12 cellular contexts compared by ENCODE assay signal in the genomic region with DNA sequence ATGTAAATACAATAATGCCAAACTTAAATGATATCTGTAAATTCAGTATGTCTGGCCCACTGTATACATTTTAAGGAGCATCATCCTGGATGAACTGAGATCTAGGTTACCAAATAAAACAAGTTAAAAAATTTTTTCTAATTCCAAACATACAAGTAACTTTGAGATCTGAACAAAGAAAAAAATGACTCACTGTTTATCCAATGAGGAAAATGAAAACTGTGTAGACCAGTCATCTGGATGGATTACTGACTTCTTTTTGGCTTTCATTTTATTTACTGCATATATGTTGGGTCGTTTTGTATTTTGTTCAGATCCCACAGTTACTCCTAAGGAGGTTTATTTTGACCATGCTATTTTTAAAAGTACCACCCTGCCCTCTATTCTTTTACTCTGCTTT.
DNase-seq lines count a peak whose midpoint lies in the region; ATAC-seq, FAIRE-seq and TF ChIP-seq lines count a peak whose summit lies in the region.
"Had no signal": no experiment of that assay in that cellular context is flagged by ENCODE, and none has a peak within 500 bp of the region (broad histone marks: within the 10 kb centered on the region; RNA-seq: fewer than 3 reads in every experiment).

No MANE protein-coding gene starts in this region.

- H4K20me1 ChIP-seq in GM23338 (replicated peaks; ENCODE audit: insufficient read depth) (no peaks in the 10 kb centered on the region), osteoblast (ENCODE audit: insufficient read depth, low read length) (no peaks in the 10 kb centered on the region)

- H3K27me3 Mint-ChIP-seq in GM23338 (ENCODE audit: insufficient read depth, low read depth, poor library complexity), result peaks cover 5% of the 10 kb centered on the region
- H3K27me3 Mint-ChIP-seq in naive thymus-derived CD8-positive, alpha-beta T cell, result peaks cover 6 to 36% (median 11%) of the 10 kb centered on the region in 5 donors

- TF ChIP-seq CTCF in GM23338 (conservative IDR thresholded peaks at IDR 0.05; ENCODE audit: low read depth in 2 of 2), result no peak
- TF ChIP-seq CTCF in bronchial epithelial cell (IDR thresholded peaks at IDR 0.05; ENCODE audit: insufficient read depth, low read length, severe bottlenecking), result no peak
- TF ChIP-seq CTCF in osteoblast (IDR thresholded peaks at IDR 0.05; ENCODE audit: extremely low read depth, low read depth, low read length), result no peak
- TF ChIP-seq CTCF in GM13976 (IDR thresholded peaks at IDR 0.05; ENCODE audit: borderline replicate concordance, control extremely low read depth, extremely low read depth, insufficient read depth, missing control alignments), result no peak

- no peak overlapping the region for H3K4me3 Mint-ChIP-seq in GM23338
- no peak overlapping the region for H3K4me3 Mint-ChIP-seq in naive thymus-derived CD8-positive, alpha-beta T cell
- H3K4me3 Mint-ChIP-seq: CD8-positive, alpha-beta memory T cell had no signal

- no peak overlapping the region for H2AK5ac ChIP-seq in mesendoderm (ENCODE audit: low read length)

- no peaks in the 10 kb centered on the region for H3K9me2 ChIP-seq in GM23338 (ENCODE audit: insufficient read depth)

- H3K27ac Mint-ChIP-seq in GM23338, result no peak overlapping the region
- H3K27ac Mint-ChIP-seq in naive thymus-derived CD8-positive, alpha-beta T cell, result no peak overlapping the region
- H3K27ac Mint-ChIP-seq: CD8-positive, alpha-beta memory T cell had no signal

- WGBS in mesendoderm (ENCODE audit: extremely low coverage, insufficient coverage, low lambda C conversion rate), result no CpG with 5 or more reads among the region's 1 CpG

- H3K23ac ChIP-seq in mesendoderm (ENCODE audit: low read length), result no peak overlapping the region

- H3K4me1 ChIP-seq in GM23338 (ENCODE audit: insufficient read depth) (peaks cover 21% of the 10 kb centered on the region), osteoblast (ENCODE audit: insufficient read depth, low read length) (peaks cover 7% of the 10 kb centered on the region), mesendoderm (ENCODE audit: control insufficient read depth, low read depth, low read length) (no peaks in the 10 kb centered on the region)
- H3K4me1 ChIP-seq: A549 had no signal

- peaks cover 21% of the 10 kb centered on the region for H3K4me1 Mint-ChIP-seq in GM23338
- H3K4me1 Mint-ChIP-seq in naive thymus-derived CD8-positive, alpha-beta T cell, result no peaks in the 10 kb centered on the region
- H3K4me1 Mint-ChIP-seq: CD8-positive, alpha-beta memory T cell had no signal

- H3K36me3 Mint-ChIP-seq in GM23338 (ENCODE audit: low read depth), result peaks cover 25% of the 10 kb centered on the region; the same call in 2 of the 3 replicates
- H3K36me3 Mint-ChIP-seq in naive thymus-derived CD8-positive, alpha-beta T cell, result peaks cover 0 to 3% (median 0%) of the 10 kb centered on the region in 3 donors
- H3K36me3 Mint-ChIP-seq: CD8-positive, alpha-beta memory T cell had no signal

- H2BK5ac ChIP-seq in mesendoderm (ENCODE audit: low read length), result no peak overlapping the region

- POLR2A ChIA-PET in naive thymus-derived CD8-positive, alpha-beta T cell (lab: Charles Lee), result no interaction called here

- DNase-seq in GM23338 (ENCODE audit: low spot score) (no peak), LHCN-M2 (ENCODE audit: low read depth) (peak; percentile 18), bronchial epithelial cell (ENCODE audit: low read depth) (peak; percentile 44), osteoblast (ENCODE audit: insufficient read length, low spot score, missing footprints) (peak; percentile 77), mesendoderm (no peak), GM13976 (ENCODE audit: low spot score) (no peak)
- no peak for DNase-seq in naive thymus-derived CD8-positive, alpha-beta T cell
- DNase-seq: CD8-positive, alpha-beta memory T cell had no signal

- H4K5ac ChIP-seq in mesendoderm (ENCODE audit: low read length), result no peak overlapping the region

- H3K56ac ChIP-seq in mesendoderm (ENCODE audit: low read length), result no peak overlapping the region

- peaks cover 11% of the 10 kb centered on the region; the same call in 2 of the 3 replicates for H3K9me3 Mint-ChIP-seq in GM23338
- peaks cover 0 to 9% (median 2%) of the 10 kb centered on the region in 9 donors for H3K9me3 Mint-ChIP-seq in naive thymus-derived CD8-positive, alpha-beta T cell

- no peak overlapping the region for H3K18ac ChIP-seq in mesendoderm (ENCODE audit: low read length)

- H3K79me2 ChIP-seq in GM23338 (replicated peaks; ENCODE audit: insufficient read depth) (no peaks in the 10 kb centered on the region), osteoblast (ENCODE audit: insufficient read depth, low read length) (no peaks in the 10 kb centered on the region), mesendoderm (ENCODE audit: control insufficient read depth, insufficient read depth, low read length) (no peaks in the 10 kb centered on the region)

- H3K27me3 ChIP-seq in GM23338 (ENCODE audit: insufficient read depth) (no peaks in the 10 kb centered on the region), bronchial epithelial cell (ENCODE audit: control insufficient read depth, insufficient read depth, low read length) (no peaks in the 10 kb centered on the region), osteoblast (ENCODE audit: insufficient read depth, low read length) (no peaks in the 10 kb centered on the region), mesendoderm (ENCODE audit: insufficient read depth, low read length, poor library complexity) (no peaks in the 10 kb centered on the region)

- H3K27ac ChIP-seq in GM23338 (ENCODE audit: low read depth) (0 out of 2 replicates have a peak overlapping the region, but pooled peaks have one; percentile 61), osteoblast (ENCODE audit: low read depth, low read length) (no peak overlapping the region), mesendoderm (ENCODE audit: low read depth, low read length) (no peak overlapping the region)
- H3K27ac ChIP-seq: A549, HL-60, KMS-11 had no signal

- no peak overlapping the region for H2BK15ac ChIP-seq in mesendoderm (replicated peaks; ENCODE audit: low read depth)

- H3K9me3 ChIP-seq in osteoblast (ENCODE audit: low read depth, low read length), result no peaks in the 10 kb centered on the region

- H3F3A ChIP-seq in GM23338 (replicated peaks; ENCODE audit: low read depth), result no peaks in the 10 kb centered on the region

- ATAC-seq in GM23338, result no peak
- ATAC-seq in naive thymus-derived CD8-positive, alpha-beta T cell, result no peak
- ATAC-seq: GM12878 had no signal

- H3K79me1 ChIP-seq in mesendoderm (ENCODE audit: low read length), result no peaks in the 10 kb centered on the region

- H3K4me3 ChIP-seq in GM23338 (no peak overlapping the region), bronchial epithelial cell (ENCODE audit: low read depth, low read length) (no peak overlapping the region), osteoblast (ENCODE audit: insufficient read depth, low read length) (no peak overlapping the region), mesendoderm (ENCODE audit: low read length) (no peak overlapping the region)
- H3K4me3 ChIP-seq: A549, GM12878 had no signal

- no peak overlapping the region for H2AFZ ChIP-seq in GM23338
- no peak overlapping the region for H2AFZ ChIP-seq in osteoblast (ENCODE audit: low read length)

- in situ Hi-C loops in GM13976 (cut with MboI; ENCODE audit: low sequenced_read_pairs, unreplicated experiment), result no loop called here

- no peak overlapping the region for H4K8ac ChIP-seq in mesendoderm (ENCODE audit: low read depth, low read length)

- no peak overlapping the region for H3K4me2 ChIP-seq in GM23338
- H3K4me2 ChIP-seq in osteoblast (ENCODE audit: insufficient read depth, low read length), result no peak overlapping the region
- H3K4me2 ChIP-seq in mesendoderm (ENCODE audit: low read length), result no peak overlapping the region
- H3K4me2 ChIP-seq: A549, KMS-11 had no signal

- FAIRE-seq in bronchial epithelial cell (lab: Jason Lieb, UNC), result no peak
- FAIRE-seq: A549, GM12878 had no signal

- no peak overlapping the region for H2BK120ac ChIP-seq in mesendoderm (ENCODE audit: low read depth, low read length)

- H3K36me3 ChIP-seq in GM23338 (ENCODE audit: insufficient read depth) (no peaks in the 10 kb centered on the region), bronchial epithelial cell (ENCODE audit: control insufficient read depth, insufficient read depth, low read length) (no peaks in the 10 kb centered on the region), osteoblast (ENCODE audit: insufficient read depth, low read length) (no peaks in the 10 kb centered on the region), mesendoderm (ENCODE audit: control insufficient read depth, insufficient read depth, low read length) (no peaks in the 10 kb centered on the region)

- H3K4ac ChIP-seq in mesendoderm (ENCODE audit: low read depth, low read length), result no peak overlapping the region

- no peak overlapping the region for H3K9ac ChIP-seq in mesendoderm (ENCODE audit: low read length)
- H3K9ac ChIP-seq: KMS-11 had no signal

TF ChIP-seq in GM23338, 12 proteins besides CTCF, POLR2A, EP300 and RAD21 (continues in another document):
- TF ChIP-seq, protein P1, sequence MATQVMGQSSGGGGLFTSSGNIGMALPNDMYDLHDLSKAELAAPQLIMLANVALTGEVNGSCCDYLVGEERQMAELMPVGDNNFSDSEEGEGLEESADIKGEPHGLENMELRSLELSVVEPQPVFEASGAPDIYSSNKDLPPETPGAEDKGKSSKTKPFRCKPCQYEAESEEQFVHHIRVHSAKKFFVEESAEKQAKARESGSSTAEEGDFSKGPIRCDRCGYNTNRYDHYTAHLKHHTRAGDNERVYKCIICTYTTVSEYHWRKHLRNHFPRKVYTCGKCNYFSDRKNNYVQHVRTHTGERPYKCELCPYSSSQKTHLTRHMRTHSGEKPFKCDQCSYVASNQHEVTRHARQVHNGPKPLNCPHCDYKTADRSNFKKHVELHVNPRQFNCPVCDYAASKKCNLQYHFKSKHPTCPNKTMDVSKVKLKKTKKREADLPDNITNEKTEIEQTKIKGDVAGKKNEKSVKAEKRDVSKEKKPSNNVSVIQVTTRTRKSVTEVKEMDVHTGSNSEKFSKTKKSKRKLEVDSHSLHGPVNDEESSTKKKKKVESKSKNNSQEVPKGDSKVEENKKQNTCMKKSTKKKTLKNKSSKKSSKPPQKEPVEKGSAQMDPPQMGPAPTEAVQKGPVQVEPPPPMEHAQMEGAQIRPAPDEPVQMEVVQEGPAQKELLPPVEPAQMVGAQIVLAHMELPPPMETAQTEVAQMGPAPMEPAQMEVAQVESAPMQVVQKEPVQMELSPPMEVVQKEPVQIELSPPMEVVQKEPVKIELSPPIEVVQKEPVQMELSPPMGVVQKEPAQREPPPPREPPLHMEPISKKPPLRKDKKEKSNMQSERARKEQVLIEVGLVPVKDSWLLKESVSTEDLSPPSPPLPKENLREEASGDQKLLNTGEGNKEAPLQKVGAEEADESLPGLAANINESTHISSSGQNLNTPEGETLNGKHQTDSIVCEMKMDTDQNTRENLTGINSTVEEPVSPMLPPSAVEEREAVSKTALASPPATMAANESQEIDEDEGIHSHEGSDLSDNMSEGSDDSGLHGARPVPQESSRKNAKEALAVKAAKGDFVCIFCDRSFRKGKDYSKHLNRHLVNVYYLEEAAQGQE (IDR thresholded peaks at IDR 0.05; ENCODE audit: unreplicated experiment), result no peak
- TF ChIP-seq EZH2phosphoT487 (IDR thresholded peaks at IDR 0.05; ENCODE audit: unreplicated experiment) (no peak), STAT1 (IDR thresholded peaks at IDR 0.05; ENCODE audit: unreplicated experiment) (no peak)

Comparison
In these comparisons a context has a peak if more than half of its experiments do, and no peak if none do; other contexts are left out.
1. DNase-seq: peak in LHCN-M2 (single experiment), bronchial epithelial cell (single experiment) and osteoblast (single experiment); none in GM23338 (single experiment), mesendoderm (single experiment), GM13976 (single experiment) and naive thymus-derived CD8-positive, alpha-beta T cell (0 of 10).